ENCODE assay signal across 1 cellular context in the genomic region with DNA sequence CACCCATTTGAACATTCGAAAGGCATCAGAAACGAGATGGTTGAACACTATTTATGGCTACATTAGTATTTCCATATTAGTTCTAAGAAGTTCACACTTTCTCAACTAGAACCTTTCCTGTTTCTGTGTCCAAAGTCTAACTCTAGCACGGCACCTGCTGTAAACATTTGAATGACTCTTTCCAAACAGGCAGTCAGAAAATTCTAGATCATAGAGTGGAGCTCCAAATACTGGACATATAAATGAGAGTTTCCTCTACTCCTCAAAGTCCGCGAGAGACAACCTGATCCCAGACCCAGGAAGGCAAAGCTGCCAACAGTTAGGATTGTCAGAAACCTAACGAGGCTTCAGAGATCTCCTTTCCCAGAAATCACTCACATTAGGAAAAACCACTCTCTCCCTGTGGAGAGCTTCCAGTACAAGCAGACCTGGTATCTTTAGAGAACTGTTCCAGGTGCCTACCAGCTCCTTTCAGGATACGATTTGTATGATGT.
TF ChIP-seq lines count a peak whose summit lies in the region.

No MANE protein-coding gene starts in this region.

TF ChIP-seq in endothelial cell of umbilical vein, 7 proteins besides CTCF, POLR2A, EP300 and RAD21 (continued from another document):
- TF ChIP-seq MYC (IDR thresholded peaks at IDR 0.05; ENCODE audit: low read depth, low read length) (no peak), EZH2 (IDR thresholded peaks at IDR 0.05; ENCODE audit: borderline replicate concordance, low read depth, low read length, severe bottlenecking) (no peak), GATA2 (IDR thresholded peaks at IDR 0.05; ENCODE audit: insufficient read depth, insufficient read length, low read depth, low read length) (no peak)
TF ChIP-seq in endothelial cell of umbilical vein: peak in this region for 0.
